14 cellular contexts compared by ENCODE assay signal in the genomic region with DNA sequence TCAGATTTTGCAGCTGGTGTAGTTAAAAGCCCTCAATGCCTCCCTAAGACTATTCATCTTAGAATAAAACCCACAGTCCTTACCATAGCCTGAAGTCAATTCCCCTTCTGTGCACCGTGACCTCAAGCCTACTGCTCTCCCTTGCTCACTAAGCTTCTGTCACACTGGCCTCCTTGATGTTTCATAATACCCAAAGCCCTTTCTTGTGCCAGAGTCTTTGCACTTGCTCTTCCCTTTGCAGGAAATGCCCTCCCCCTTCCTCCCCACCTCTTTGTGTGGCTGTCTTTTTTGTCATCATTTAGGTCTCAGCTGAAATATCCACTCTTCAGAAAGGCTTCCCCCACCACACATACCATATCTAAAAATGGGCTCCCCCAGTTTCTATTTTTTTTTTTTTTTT. TPM values are rescaled to one million over a fixed set of nuclear protein-coding genes. Genes with fewer than 3 reads are reported as not detected.
DNase-seq lines count a peak whose midpoint lies in the region; ATAC-seq and TF ChIP-seq lines count a peak whose summit lies in the region.
"Had no signal": no experiment of that assay in that cellular context is flagged by ENCODE, and none has a peak within 500 bp of the region (broad histone marks: within the 10 kb centered on the region; RNA-seq: fewer than 3 reads in every experiment).

No MANE protein-coding gene starts in this region.

- no peaks in the 10 kb centered on the region for H3K27me3 Mint-ChIP-seq in CD4-positive, alpha-beta T cell
- H3K27me3 Mint-ChIP-seq in MCF 10A (ENCODE audit: insufficient read depth, unreplicated experiment) = no peaks in the 10 kb centered on the region

- H3K27me3 ChIP-seq in CD4-positive, alpha-beta T cell (ENCODE audit: control insufficient read depth, insufficient read depth, low read length) = no peaks in the 10 kb centered on the region
- H3K27me3 ChIP-seq in lower lobe of right lung (ENCODE audit: low read depth) = no peaks in the 10 kb centered on the region
- H3K27me3 ChIP-seq in H7 (ENCODE audit: control insufficient read depth, insufficient read depth, low read length) = no peaks in the 10 kb centered on the region
- H3K27me3 ChIP-seq in vagina = no peaks in the 10 kb centered on the region

- H3K27ac ChIP-seq in CD4-positive, alpha-beta T cell (ENCODE audit: low read depth, low read length) = no peak overlapping the region
- H3K27ac ChIP-seq in lower lobe of right lung = peak overlapping the region; percentile 27
- H3K27ac ChIP-seq in vagina = no peak overlapping the region
- H3K27ac ChIP-seq: psoas muscle had no signal

- no peak overlapping the region for H3K4me3 ChIP-seq in Jurkat, Clone E6-1 (ENCODE audit: low read length)
- H3K4me3 ChIP-seq in lower lobe of right lung = no peak overlapping the region
- no peak overlapping the region for H3K4me3 ChIP-seq in H7 (ENCODE audit: insufficient read depth, low read depth, low read length)
- no peak overlapping the region for H3K4me3 ChIP-seq in vagina
- H3K4me3 ChIP-seq: psoas muscle had no signal

- intact Hi-C loops in CD4-positive, alpha-beta T cell (cut with DNase I, micrococcal nuclease) = loop anchor here (2.0 to 10.0 kb wide), 2 partner anchors 57 to 467 kb away; a partner anchor contains a TSS
- intact Hi-C loops in lower lobe of right lung (cut with DNase I) (no loop called here), MCF 10A (cut with micrococcal nuclease) (no loop called here), vagina (cut with DNase I) (no loop called here)

- H3K4me1 ChIP-seq in lower lobe of right lung (peaks cover 26% of the 10 kb centered on the region), vagina (peaks cover 6% of the 10 kb centered on the region)
- H3K4me1 ChIP-seq: psoas muscle had no signal

- CTCF ChIA-PET in CD4-positive, alpha-beta T cell (lab: Charles Lee) = interaction anchor here (0.7 to 3.2 kb wide), 6 partner anchors 18 to 425 kb away, joined by 3 to 44 read pairs (median 4); no protein-coding TSS in a partner anchor
- CTCF ChIA-PET in MCF 10A (lab: Yijun Ruan, JAX) = interaction anchor here (0.6 to 1.2 kb wide), 4 partner anchors 11 to 891 kb away, joined by 3 to 7 read pairs (median 4); no protein-coding TSS in a partner anchor

- H3K27ac Mint-ChIP-seq in CD4-positive, alpha-beta T cell = peak overlapping the region; percentile 83
- H3K27ac Mint-ChIP-seq in MCF 10A (ENCODE audit: low read depth, unreplicated experiment) = no peak overlapping the region
- H3K27ac Mint-ChIP-seq: H9 had no signal

- ATAC-seq in CD4-positive, alpha-beta T cell (ENCODE audit: poor library complexity) = peak; percentile 14
- no peak for ATAC-seq in lower lobe of right lung
- ATAC-seq: esophagus mucosa, psoas muscle had no signal

- no peaks in the 10 kb centered on the region for H3K9me3 Mint-ChIP-seq in CD4-positive, alpha-beta T cell
- H3K9me3 Mint-ChIP-seq in MCF 10A (ENCODE audit: unreplicated experiment) = no peaks in the 10 kb centered on the region
- H3K9me3 Mint-ChIP-seq: H9 had no signal

- peaks cover 60% of the 10 kb centered on the region for H3K4me1 Mint-ChIP-seq in CD4-positive, alpha-beta T cell (ENCODE audit: low read depth)
- peaks cover 13% of the 10 kb centered on the region for H3K4me1 Mint-ChIP-seq in MCF 10A (ENCODE audit: insufficient read depth, unreplicated experiment)

- POLR2A ChIA-PET in CD4-positive, alpha-beta T cell (lab: Charles Lee) = interaction anchor here (0.8 to 7.5 kb wide), 5 partner anchors 11 to 60 kb away, joined by 3 to 157 read pairs (median 6); a partner anchor contains a TSS
- POLR2A ChIA-PET in MCF 10A (lab: Yijun Ruan, JAX) = interaction anchor here (0.6 to 1.3 kb wide), 3 partner anchors 11 to 573 kb away, joined by 3 to 4 read pairs (median 3); no protein-coding TSS in a partner anchor

- no peaks in the 10 kb centered on the region for H3K36me3 ChIP-seq in lower lobe of right lung
- no peaks in the 10 kb centered on the region for H3K36me3 ChIP-seq in H7 (replicated peaks; ENCODE audit: control insufficient read depth, insufficient read depth, low read length)
- no peaks in the 10 kb centered on the region for H3K36me3 ChIP-seq in vagina

- H3K36me3 Mint-ChIP-seq in CD4-positive, alpha-beta T cell (ENCODE audit: low read depth) = peaks cover 4% of the 10 kb centered on the region
- peaks cover 7% of the 10 kb centered on the region for H3K36me3 Mint-ChIP-seq in MCF 10A (ENCODE audit: insufficient read depth, unreplicated experiment)

- no peak for TF ChIP-seq POLR2A in vagina (IDR thresholded peaks at IDR 0.05)

- H3K9me3 ChIP-seq in CD4-positive, alpha-beta T cell (ENCODE audit: control insufficient read depth, low read length) = no peaks in the 10 kb centered on the region
- no peaks in the 10 kb centered on the region for H3K9me3 ChIP-seq in lower lobe of right lung
- H3K9me3 ChIP-seq in vagina = no peaks in the 10 kb centered on the region
- H3K9me3 ChIP-seq: psoas muscle had no signal

- no TSS peak for BruUV-seq in MCF 10A (replicated peaks; lab: Mats Ljungman, UMichigan)

- no peak for TF ChIP-seq CTCF in CD4-positive, alpha-beta T cell (IDR thresholded peaks at IDR 0.05)
- no peak for TF ChIP-seq CTCF in lower lobe of right lung (IDR thresholded peaks at IDR 0.05)
- no peak for TF ChIP-seq CTCF in MCF 10A (IDR thresholded peaks at IDR 0.05; ENCODE audit: unreplicated experiment)
- TF ChIP-seq CTCF in vagina (IDR thresholded peaks at IDR 0.05) = no peak

- H3K4me3 Mint-ChIP-seq in CD4-positive, alpha-beta T cell = peak overlapping the region; percentile 80
- H3K4me3 Mint-ChIP-seq in MCF 10A (ENCODE audit: unreplicated experiment) = no peak overlapping the region
- H3K4me3 Mint-ChIP-seq: H9 had no signal

- peak in 6 of 10 experiments; percentile 25 to 60 (median 36) for DNase-seq in CD4-positive, alpha-beta T cell
- DNase-seq in Jurkat, Clone E6-1 (ENCODE audit: low read depth, low spot score) = peak; percentile 89
- DNase-seq in UCSD-AML1 (lab: John Stamatoyannopoulos, UW; ENCODE audit: unreplicated experiment) (peak; percentile 38), lower lobe of right lung (no peak), NCI-H128 (lab: John Stamatoyannopoulos, UW; ENCODE audit: unreplicated experiment) (no peak), H7 (no peak), MCF 10A (ENCODE audit: unreplicated experiment) (no peak), vagina (ENCODE audit: extremely low spot score in 2 of 2) (no peak)
- DNase-seq: caudate nucleus, H9, mammary epithelial cell, NCI-H1694 treated with DMSO at 0.1 percent for 48 hours, psoas muscle had no signal

RNA-seq across cellular contexts. Expression of a gene that starts 4.2 kb away (rescaled TPM):
- 1 to 10 TPM; 5.6 to 5.9 TPM for total RNA-seq in CD4-positive, alpha-beta T cell
- 6.6 TPM for polyA plus RNA-seq in Jurkat, Clone E6-1 (2012; ENCODE audit: insufficient read depth, insufficient read length)
- 68.3 TPM for total RNA-seq in lower lobe of right lung
- 14.5 and 17.0 TPM in 2 replicates for total RNA-seq in H7 (2014; rRNA removed; shearing (Covaris generic))
- 2.0 and 2.7 TPM in 2 replicates for total RNA-seq in MCF 10A (2022)
- 34.9 TPM for total RNA-seq in vagina

RNA-seq across cellular contexts. Expression of a gene that starts 12.1 kb away (rescaled TPM):
- total RNA-seq in CD4-positive, alpha-beta T cell = under 1 TPM; 0.22 to 0.27 TPM
- 29.9 TPM for polyA plus RNA-seq in Jurkat, Clone E6-1 (2012; ENCODE audit: insufficient read depth, insufficient read length)
- 1.4 TPM for total RNA-seq in lower lobe of right lung
- total RNA-seq in H7 (2014; rRNA removed; shearing (Covaris generic)) = 100 and 124 TPM in 2 replicates
- 8.1 and 13.4 TPM in 2 replicates for total RNA-seq in MCF 10A (2022)
- total RNA-seq in vagina = 6.6 TPM

Comparison
In these comparisons a context has a peak if more than half of its experiments do, and no peak if none do; other contexts are left out.
1. DNase-seq: peak in CD4-positive, alpha-beta T cell (6 of 10), Jurkat, Clone E6-1 (single experiment) and UCSD-AML1 (single experiment); none in lower lobe of right lung (single experiment), NCI-H128 (single experiment), H7 (single experiment), MCF 10A (single experiment) and vagina (0 of 2).
2. intact Hi-C loops: an anchor here in CD4-positive, alpha-beta T cell (2.0 to 10.0 kb wide); none called in lower lobe of right lung, MCF 10A and vagina.